8 cellular contexts compared by ENCODE assay signal in the genomic region with DNA sequence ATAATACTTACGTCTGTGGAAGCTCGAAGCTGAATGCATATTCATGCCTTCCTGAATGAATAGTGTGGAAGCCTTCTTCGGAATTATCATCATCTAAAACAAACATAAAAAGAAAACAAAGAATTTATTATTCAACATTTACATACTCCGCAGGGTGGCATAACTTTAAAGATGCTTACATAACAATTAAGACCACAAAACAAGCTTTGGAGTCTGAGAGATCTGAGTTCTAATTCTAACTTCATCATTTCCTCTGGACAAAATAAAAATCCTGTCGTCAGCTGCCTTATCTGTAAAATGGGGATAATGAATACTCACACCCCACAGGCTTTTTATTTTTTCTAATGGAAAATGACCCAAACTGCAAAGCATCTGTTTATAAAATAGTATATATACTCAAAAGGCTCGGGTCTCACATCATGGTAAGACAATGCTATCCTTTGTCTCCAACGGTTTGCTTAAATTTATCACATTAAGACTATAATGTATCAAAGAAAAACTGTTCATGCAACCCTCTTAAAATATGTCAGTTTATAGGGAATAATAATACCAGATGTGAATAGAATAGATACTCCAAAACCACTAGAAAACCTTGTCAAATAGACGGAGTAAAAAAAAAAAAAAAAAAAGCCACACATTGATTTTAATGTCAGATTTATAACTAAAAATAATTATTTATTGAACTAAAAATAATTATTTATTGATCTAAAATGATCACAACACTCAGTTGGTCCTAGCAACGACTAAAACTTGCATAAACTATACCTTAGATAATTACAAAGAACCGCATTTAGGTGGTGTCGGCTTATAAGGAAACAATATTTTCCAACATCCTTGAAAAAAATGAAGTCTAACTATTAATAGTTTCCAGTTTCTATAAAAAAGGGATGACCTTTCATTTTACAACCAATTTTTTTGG. TPM values are rescaled to one million over a fixed set of nuclear protein-coding genes. Genes with fewer than 3 reads are reported as not detected.
DNase-seq lines count a peak whose midpoint lies in the region; ATAC-seq and TF ChIP-seq lines count a peak whose summit lies in the region.

No MANE protein-coding gene starts in this region.

- intact Hi-C loops in HCT116 (cut with micrococcal nuclease) = no loop called here

- no peak overlapping the region for H2AFZ ChIP-seq in HCT116 (ENCODE audit: low read depth, low read length, poor library complexity, severe bottlenecking)

- no peak for ATAC-seq in HCT116
- no peak for ATAC-seq in upper lobe of left lung (ENCODE audit: low FRiP score in 2 of 2)
- ATAC-seq in esophagus mucosa = no peak
- no peak for ATAC-seq in HG03139 (IDR thresholded peaks at IDR 0.05; ENCODE audit: unreplicated experiment)

- DNase-seq in A172 (ENCODE audit: low spot score) (peak; percentile 30), HCT116 (ENCODE audit: low read depth, low spot score) (no peak), adipocyte (ENCODE audit: low read depth) (peak; percentile 22), upper lobe of left lung (no peak), anterior cingulate cortex (lab: John Stamatoyannopoulos, UW) (no peak)

- WGBS in liver = 15% methylated on average over 11 of the region's 11 CpGs
- 14 to 22% methylated on average over 11 of the region's 11 CpGs for WGBS in upper lobe of left lung, 2 donors

- peaks cover 87% of the 10 kb centered on the region for H3K79me2 ChIP-seq in HCT116 (ENCODE audit: insufficient read depth, low read length)

- H3K9me3 ChIP-seq in HCT116 (ENCODE audit: control insufficient read depth in 1 of 2, insufficient read depth in 1 of 2, low read depth in 1 of 2, low read length in 2 of 2) (no peaks in the 10 kb centered on the region), adipocyte (ENCODE audit: control insufficient read depth, low read length) (no peaks in the 10 kb centered on the region), liver (ENCODE audit: control insufficient read depth in 4 of 4, low read length in 3 of 4) (no peaks in the 10 kb centered on the region), upper lobe of left lung (no peaks in the 10 kb centered on the region)

- H3K4me2 ChIP-seq in HCT116 (ENCODE audit: low read length) = peak overlapping the region; percentile 82

- H3K36me3 ChIP-seq in HCT116 (ENCODE audit: control insufficient read depth in 1 of 2, insufficient read depth in 2 of 2, low read length in 2 of 2) (peaks cover 35 to 48% of the 10 kb centered on the region in 2 experiments), adipocyte (ENCODE audit: control insufficient read depth, insufficient read depth, low read length, severe bottlenecking) (peaks cover 45% of the 10 kb centered on the region), liver (ENCODE audit: control insufficient read depth in 4 of 4, insufficient read depth in 3 of 4, low read depth in 1 of 4, low read length in 3 of 4) (peaks cover 2 to 38% (median 22%) of the 10 kb centered on the region in 4 donors), upper lobe of left lung (peaks cover 16 to 43% (median 18%) of the 10 kb centered on the region in 4 donors)

- POLR2A ChIA-PET in HCT116 (lab: Charles Lee) = interaction anchor here (0.9 to 1.9 kb wide), 3 partner anchors 16 to 98 kb away, joined by 3 to 14 read pairs (median 11); no protein-coding TSS in a partner anchor

- no peak for TF ChIP-seq RAD21 in HCT116 (IDR thresholded peaks at IDR 0.05; ENCODE audit: low read depth)
- no peak for TF ChIP-seq RAD21 in liver (IDR thresholded peaks at IDR 0.05)

- no peak for TF ChIP-seq EP300 in upper lobe of left lung (IDR thresholded peaks at IDR 0.05)

- H3K4me1 ChIP-seq in HCT116 (ENCODE audit: control insufficient read depth in 1 of 2, insufficient read depth in 2 of 2, low read length in 2 of 2) (peaks cover 7 to 14% of the 10 kb centered on the region in 2 experiments), adipocyte (ENCODE audit: control insufficient read depth, insufficient read depth, low read length) (peaks cover 39% of the 10 kb centered on the region), liver (ENCODE audit: control insufficient read depth in 4 of 4, insufficient read depth in 4 of 4, low read length in 3 of 4) (peaks cover 0 to 14% (median 6%) of the 10 kb centered on the region in 4 donors), upper lobe of left lung (peaks cover 25 to 44% (median 38%) of the 10 kb centered on the region in 4 donors)

- CTCF ChIA-PET in HCT116 (lab: Charles Lee) = no interaction called here

- H3K4me3 ChIP-seq in HCT116 (replicated peaks in 1 of 2; ENCODE audit: low read depth in 1 of 2, low read length in 2 of 2) (peak overlapping the region; percentile 64 to 77), adipocyte (ENCODE audit: low read length) (peak overlapping the region; percentile 99), liver (ENCODE audit: low read depth in 1 of 3, low read length in 3 of 3) (peak overlapping the region in 2 of 3 donors; percentile 52 to 72), upper lobe of left lung (peak overlapping the region; percentile 22 to 76 (median 66))

- no peak for TF ChIP-seq CTCF in HCT116 (IDR thresholded peaks at IDR 0.05 in 2 of 3, conservative IDR thresholded peaks at IDR 0.05 in 1 of 3; ENCODE audit: borderline replicate concordance in 1 of 3, insufficient read depth in 1 of 3, low read depth in 2 of 3, low read length in 2 of 3)
- TF ChIP-seq CTCF in liver (IDR thresholded peaks at IDR 0.05; ENCODE audit: low read depth, low read length, missing input control) = no peak
- no peak for TF ChIP-seq CTCF in upper lobe of left lung (IDR thresholded peaks at IDR 0.05)

- H3K9ac ChIP-seq in HCT116 (ENCODE audit: low read length) (peak overlapping the region; percentile 89), adipocyte (ENCODE audit: low read length) (peak overlapping the region; percentile 98), liver (ENCODE audit: low read depth in 1 of 2, low read length in 2 of 2) (peak overlapping the region; percentile 89 to 100)

- RAD21 ChIA-PET in HCT116 (lab: Charles Lee; ENCODE audit: low non-redundant PET in 1 of 2, low total read pairs in 2 of 2, uncharacterized antibody in 2 of 2, unreplicated experiment in 2 of 2) = no interaction called here

- H3K27me3 ChIP-seq in HCT116 (ENCODE audit: insufficient read depth, low read length) = no peaks in the 10 kb centered on the region
- no peaks in the 10 kb centered on the region for H3K27me3 ChIP-seq in adipocyte (replicated peaks; ENCODE audit: control insufficient read depth, insufficient read depth, low read length)
- no peaks in the 10 kb centered on the region for H3K27me3 ChIP-seq in liver (ENCODE audit: control insufficient read depth in 4 of 4, insufficient read depth in 4 of 4, low read length in 3 of 4)
- H3K27me3 ChIP-seq in upper lobe of left lung = no peaks in the 10 kb centered on the region

- BruUV-seq in HCT116 (replicated peaks; lab: Mats Ljungman, UMichigan) = no TSS peak

- no peaks in the 10 kb centered on the region for H3K9me2 ChIP-seq in HCT116 (ENCODE audit: insufficient read depth)

- H3K27ac ChIP-seq in HCT116 (ENCODE audit: low read depth, low read length) (peak overlapping the region; percentile 93; the same call in 1 of the 2 replicates), liver (ENCODE audit: low read depth in 1 of 2, low read length in 2 of 2) (peak overlapping the region; percentile 99 to 100), upper lobe of left lung (peak overlapping the region; percentile 99)

- TF ChIP-seq POLR2A in HCT116 (IDR thresholded peaks at IDR 0.05; ENCODE audit: borderline replicate concordance, extremely low read depth, insufficient read depth, insufficient read length) (no peak), upper lobe of left lung (IDR thresholded peaks at IDR 0.05) (no peak)

- no peaks in the 10 kb centered on the region for H4K20me1 ChIP-seq in HCT116 (ENCODE audit: insufficient read depth)

TF ChIP-seq in HCT116, 20 proteins besides CTCF, POLR2A, EP300 and RAD21 (continues in another document):
- no peak for TF ChIP-seq SIN3A (IDR thresholded peaks at IDR 0.05; ENCODE audit: low read depth)

TF ChIP-seq in liver, 16 proteins besides CTCF, POLR2A, EP300 and RAD21 (continues in another document):
- TF ChIP-seq TAF1 (conservative IDR thresholded peaks at IDR 0.05) (no peak), JUND (IDR thresholded peaks at IDR 0.05) (no peak), FOXA1 (IDR thresholded peaks at IDR 0.05) (no peak), FOXA2 (IDR thresholded peaks at IDR 0.05) (no peak), YY1 (IDR thresholded peaks at IDR 0.05) (no peak), RXRA (IDR thresholded peaks at IDR 0.05) (no peak), EGR1 (IDR thresholded peaks at IDR 0.05; ENCODE audit: low read depth in 2 of 2) (no peak), NR2F2 (IDR thresholded peaks at IDR 0.05) (no peak)
- TF ChIP-seq, protein P1, sequence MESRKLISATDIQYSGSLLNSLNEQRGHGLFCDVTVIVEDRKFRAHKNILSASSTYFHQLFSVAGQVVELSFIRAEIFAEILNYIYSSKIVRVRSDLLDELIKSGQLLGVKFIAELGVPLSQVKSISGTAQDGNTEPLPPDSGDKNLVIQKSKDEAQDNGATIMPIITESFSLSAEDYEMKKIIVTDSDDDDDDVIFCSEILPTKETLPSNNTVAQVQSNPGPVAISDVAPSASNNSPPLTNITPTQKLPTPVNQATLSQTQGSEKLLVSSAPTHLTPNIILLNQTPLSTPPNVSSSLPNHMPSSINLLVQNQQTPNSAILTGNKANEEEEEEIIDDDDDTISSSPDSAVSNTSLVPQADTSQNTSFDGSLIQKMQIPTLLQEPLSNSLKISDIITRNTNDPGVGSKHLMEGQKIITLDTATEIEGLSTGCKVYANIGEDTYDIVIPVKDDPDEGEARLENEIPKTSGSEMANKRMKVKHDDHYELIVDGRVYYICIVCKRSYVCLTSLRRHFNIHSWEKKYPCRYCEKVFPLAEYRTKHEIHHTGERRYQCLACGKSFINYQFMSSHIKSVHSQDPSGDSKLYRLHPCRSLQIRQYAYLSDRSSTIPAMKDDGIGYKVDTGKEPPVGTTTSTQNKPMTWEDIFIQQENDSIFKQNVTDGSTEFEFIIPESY (IDR thresholded peaks at IDR 0.05) = no peak

RNA-seq across cellular contexts. Expression of a gene that starts 4.2 kb away (rescaled TPM):
- 17.6 and 19.0 TPM in 2 replicates for total RNA-seq in A172 (2014; rRNA removed; shearing (Covaris generic))
- total RNA-seq in HCT116 (2021; ENCODE audit: unreplicated experiment) (41.5 TPM), liver (10 to 100 TPM; 33.3 to 34.7 TPM), upper lobe of left lung (100 to 1,000 TPM in 3 of 6 donors, 10 to 100 TPM in 3; 43.2 to 175 (median 107) TPM), esophagus mucosa (55.4 TPM)
- polyA plus RNA-seq in HCT116 (2012) = 28.2 and 43.1 TPM in 2 replicates
- polyA plus RNA-seq in liver = 10 to 100 TPM in 1 of 2 donors, 1 to 10 TPM in 1; 8.8 to 70.4 TPM

Comparison
In these comparisons a context has a peak if more than half of its experiments do, and no peak if none do; other contexts are left out.
1. DNase-seq: peak in A172 (single experiment) and adipocyte (single experiment); none in HCT116 (single experiment), upper lobe of left lung (0 of 2) and anterior cingulate cortex (0 of 58).
2. Peak in every context shown above with its lines, with median percentiles within 50 percentile points of each other: H3K27ac ChIP-seq, H3K4me3 ChIP-seq and H3K9ac ChIP-seq.